In the genomic region with DNA sequence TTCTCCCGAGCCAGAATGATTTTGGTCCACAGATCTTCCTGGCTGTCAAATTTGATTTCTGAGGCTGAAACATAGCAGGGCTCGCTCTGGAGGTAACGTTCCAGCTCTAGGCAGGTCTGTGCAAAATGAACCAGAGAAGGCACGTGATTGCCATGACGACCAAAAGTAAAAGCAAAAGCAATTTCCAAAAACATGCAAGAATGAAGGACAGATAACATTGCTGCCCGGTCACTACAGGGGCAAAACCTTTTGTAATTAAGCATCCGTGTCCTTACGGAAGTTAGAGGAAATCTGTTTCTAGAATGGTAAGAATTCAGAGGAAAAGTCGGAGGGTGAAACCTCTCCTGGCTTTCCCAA, we compare ENCODE assay signal across 8 cellular contexts. TPM values are rescaled to one million over a fixed set of nuclear protein-coding genes. Genes with fewer than 3 reads are reported as not detected.
DNase-seq lines count a peak whose midpoint lies in the region; ATAC-seq, FAIRE-seq and TF ChIP-seq lines count a peak whose summit lies in the region.

No MANE protein-coding gene starts in this region.

- H3K4me3 Mint-ChIP-seq in activated T-cell treated with anti-CD3 and anti-CD28 coated beads, Interleukin-2, amount 50 U/mL, for 4 hours: peak overlapping the region; percentile 95

- no peaks in the 10 kb centered on the region for H3K9me3 ChIP-seq in right cardiac atrium (ENCODE audit: control insufficient read depth, low read length)

- 9% methylated on average over 9 of the region's 9 CpGs for WGBS in right cardiac atrium

- peaks cover 10% of the 10 kb centered on the region for H3K4me1 ChIP-seq in right cardiac atrium (ENCODE audit: control insufficient read depth, insufficient read depth, low read length)

- H3K27ac ChIP-seq in HL-60 (replicated peaks) (peak overlapping the region; percentile 97), right cardiac atrium (ENCODE audit: low read length) (peak overlapping the region; percentile 98)

- DNase-seq in HL-60 (ENCODE audit: low read depth in 1 of 2, low spot score in 1 of 2) (no peak), right cardiac atrium (no peak), GM19239 (ENCODE audit: insufficient read length, low spot score) (no peak), RKO (ENCODE audit: low spot score) (no peak), NCI-H748 treated with DMSO at 0.1 percent for 48 hours (lab: John Stamatoyannopoulos, UW) (no peak), nucleus accumbens (lab: John Stamatoyannopoulos, UW) (no peak)
- no peak for DNase-seq in activated T-cell treated with anti-CD3 and anti-CD28 coated beads, Interleukin-2, amount 50 U/mL, for 4 hours
- DNase-seq in stimulated activated naive CD4-positive, alpha-beta T cell (lab: John Stamatoyannopoulos, UW): peak in 4 of 6 experiments; percentile 22 to 69 (median 64)

- intact Hi-C loops in right cardiac atrium (cut with DNase I): loop anchor here (5.0 to 10.0 kb wide), 9 partner anchors 35 to 983 kb away; no protein-coding TSS in a partner anchor

- no peak for ATAC-seq in activated T-cell treated with anti-CD3 and anti-CD28 coated beads, Interleukin-2, amount 50 U/mL, for 4 hours
- no peak for ATAC-seq in right cardiac atrium

- H3K27me3 ChIP-seq in HL-60 (ENCODE audit: insufficient read depth, poor library complexity, severe bottlenecking) (no peaks in the 10 kb centered on the region), right cardiac atrium (ENCODE audit: control insufficient read depth, insufficient read depth) (no peaks in the 10 kb centered on the region)

- H3K36me3 Mint-ChIP-seq in activated T-cell treated with anti-CD3 and anti-CD28 coated beads, Interleukin-2, amount 50 U/mL, for 4 hours (ENCODE audit: insufficient read depth): peaks cover 72% of the 10 kb centered on the region

- H3K4me3 ChIP-seq in HL-60 (replicated peaks; ENCODE audit: insufficient read depth, low read length) (peak overlapping the region; percentile 51), right cardiac atrium (ENCODE audit: low read length) (peak overlapping the region; percentile 91)

- H3K4me1 Mint-ChIP-seq in activated T-cell treated with anti-CD3 and anti-CD28 coated beads, Interleukin-2, amount 50 U/mL, for 4 hours (ENCODE audit: low read depth): peaks cover 61% of the 10 kb centered on the region

- H3K27me3 Mint-ChIP-seq in activated T-cell treated with anti-CD3 and anti-CD28 coated beads, Interleukin-2, amount 50 U/mL, for 4 hours (ENCODE audit: low read depth): no peaks in the 10 kb centered on the region

- H3K9me3 Mint-ChIP-seq in activated T-cell treated with anti-CD3 and anti-CD28 coated beads, Interleukin-2, amount 50 U/mL, for 4 hours: no peaks in the 10 kb centered on the region

- no peak for TF ChIP-seq CTCF in HL-60 (IDR thresholded peaks at IDR 0.05; ENCODE audit: insufficient read depth, low read length)

- FAIRE-seq in GM19239 (lab: Jason Lieb, UNC): no peak

RNA-seq across cellular contexts. Expression of a gene that starts 2.9 kb away (rescaled TPM):
- 100 to 1,000 TPM; 188 to 247 (median 209) TPM for total RNA-seq in activated T-cell treated with anti-CD3 and anti-CD28 coated beads, Interleukin-2, amount 50 U/mL, for 4 hours
- total RNA-seq in right cardiac atrium: 10 to 100 TPM; 35.7 to 46.1 (median 39.9) TPM
- polyA plus RNA-seq in right cardiac atrium: 27.2 TPM

Comparison
In these comparisons a context has a peak if more than half of its experiments do, and no peak if none do; other contexts are left out.
1. DNase-seq: peak in stimulated activated naive CD4-positive, alpha-beta T cell (4 of 6); none in HL-60 (0 of 2), activated T-cell treated with anti-CD3 and anti-CD28 coated beads, Interleukin-2, amount 50 U/mL, for 4 hours (single experiment), right cardiac atrium (0 of 3), GM19239 (single experiment), RKO (single experiment), NCI-H748 treated with DMSO at 0.1 percent for 48 hours (single experiment) and nucleus accumbens (0 of 56).
2. RNA of a gene that starts 2.9 kb away (total RNA-seq): 188 to 247 TPM in activated T-cell treated with anti-CD3 and anti-CD28 coated beads, Interleukin-2, amount 50 U/mL, for 4 hours; 35.7 to 46.1 TPM in right cardiac atrium; every median in the first group is over 4 times any median in the second.